In the genomic region with DNA sequence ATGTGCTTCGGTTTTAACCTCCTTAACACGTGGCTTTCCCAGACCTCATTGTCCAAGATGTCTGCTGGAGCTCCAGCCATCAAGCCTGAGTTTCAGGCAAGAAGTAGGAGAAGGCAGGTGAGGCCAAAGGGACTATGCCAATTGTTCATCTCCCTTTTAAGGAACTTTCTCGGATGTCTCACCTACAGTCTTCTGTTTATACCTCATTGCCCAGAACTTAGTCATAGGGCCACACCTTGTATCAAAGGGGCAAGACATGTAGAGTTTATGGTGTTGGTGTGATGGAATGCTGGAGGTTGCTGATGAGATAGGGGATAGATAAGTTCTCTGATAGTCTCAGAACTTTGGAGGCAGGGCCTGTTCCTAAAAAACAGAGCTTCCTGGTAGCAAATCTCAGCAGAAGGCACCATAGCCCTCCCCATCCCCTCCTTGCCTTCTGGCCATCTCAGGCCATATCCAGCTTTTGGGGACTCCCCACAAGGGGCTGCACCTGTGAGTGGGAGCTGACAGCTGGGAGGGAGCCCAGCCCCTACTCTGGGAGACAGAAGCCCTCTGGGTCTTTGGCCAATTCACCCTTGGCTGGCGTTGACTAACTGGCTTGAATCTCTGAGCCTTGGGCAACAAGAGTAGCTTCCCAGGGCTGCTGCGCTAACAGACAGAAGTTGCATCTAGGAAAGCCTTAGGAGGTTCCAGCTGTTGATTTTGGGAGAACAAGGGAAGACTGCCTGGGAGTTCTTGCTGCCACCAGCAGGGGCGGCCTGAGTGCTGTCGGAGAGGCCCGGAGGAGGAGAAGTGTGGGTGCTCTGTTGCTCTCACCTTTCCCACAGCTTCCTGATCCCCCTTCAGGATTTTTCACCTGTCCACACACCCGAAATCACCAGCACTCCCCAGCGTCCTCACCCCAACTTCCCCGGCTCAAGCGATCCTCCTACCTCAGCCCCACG, we compare ENCODE assay signal across 1 cellular context.
TF ChIP-seq lines count a peak whose summit lies in the region.

No MANE protein-coding gene starts in this region.

TF ChIP-seq in GM23338, 12 proteins besides CTCF, POLR2A, EP300 and RAD21 (continued from another document):
- TF ChIP-seq, protein P1, sequence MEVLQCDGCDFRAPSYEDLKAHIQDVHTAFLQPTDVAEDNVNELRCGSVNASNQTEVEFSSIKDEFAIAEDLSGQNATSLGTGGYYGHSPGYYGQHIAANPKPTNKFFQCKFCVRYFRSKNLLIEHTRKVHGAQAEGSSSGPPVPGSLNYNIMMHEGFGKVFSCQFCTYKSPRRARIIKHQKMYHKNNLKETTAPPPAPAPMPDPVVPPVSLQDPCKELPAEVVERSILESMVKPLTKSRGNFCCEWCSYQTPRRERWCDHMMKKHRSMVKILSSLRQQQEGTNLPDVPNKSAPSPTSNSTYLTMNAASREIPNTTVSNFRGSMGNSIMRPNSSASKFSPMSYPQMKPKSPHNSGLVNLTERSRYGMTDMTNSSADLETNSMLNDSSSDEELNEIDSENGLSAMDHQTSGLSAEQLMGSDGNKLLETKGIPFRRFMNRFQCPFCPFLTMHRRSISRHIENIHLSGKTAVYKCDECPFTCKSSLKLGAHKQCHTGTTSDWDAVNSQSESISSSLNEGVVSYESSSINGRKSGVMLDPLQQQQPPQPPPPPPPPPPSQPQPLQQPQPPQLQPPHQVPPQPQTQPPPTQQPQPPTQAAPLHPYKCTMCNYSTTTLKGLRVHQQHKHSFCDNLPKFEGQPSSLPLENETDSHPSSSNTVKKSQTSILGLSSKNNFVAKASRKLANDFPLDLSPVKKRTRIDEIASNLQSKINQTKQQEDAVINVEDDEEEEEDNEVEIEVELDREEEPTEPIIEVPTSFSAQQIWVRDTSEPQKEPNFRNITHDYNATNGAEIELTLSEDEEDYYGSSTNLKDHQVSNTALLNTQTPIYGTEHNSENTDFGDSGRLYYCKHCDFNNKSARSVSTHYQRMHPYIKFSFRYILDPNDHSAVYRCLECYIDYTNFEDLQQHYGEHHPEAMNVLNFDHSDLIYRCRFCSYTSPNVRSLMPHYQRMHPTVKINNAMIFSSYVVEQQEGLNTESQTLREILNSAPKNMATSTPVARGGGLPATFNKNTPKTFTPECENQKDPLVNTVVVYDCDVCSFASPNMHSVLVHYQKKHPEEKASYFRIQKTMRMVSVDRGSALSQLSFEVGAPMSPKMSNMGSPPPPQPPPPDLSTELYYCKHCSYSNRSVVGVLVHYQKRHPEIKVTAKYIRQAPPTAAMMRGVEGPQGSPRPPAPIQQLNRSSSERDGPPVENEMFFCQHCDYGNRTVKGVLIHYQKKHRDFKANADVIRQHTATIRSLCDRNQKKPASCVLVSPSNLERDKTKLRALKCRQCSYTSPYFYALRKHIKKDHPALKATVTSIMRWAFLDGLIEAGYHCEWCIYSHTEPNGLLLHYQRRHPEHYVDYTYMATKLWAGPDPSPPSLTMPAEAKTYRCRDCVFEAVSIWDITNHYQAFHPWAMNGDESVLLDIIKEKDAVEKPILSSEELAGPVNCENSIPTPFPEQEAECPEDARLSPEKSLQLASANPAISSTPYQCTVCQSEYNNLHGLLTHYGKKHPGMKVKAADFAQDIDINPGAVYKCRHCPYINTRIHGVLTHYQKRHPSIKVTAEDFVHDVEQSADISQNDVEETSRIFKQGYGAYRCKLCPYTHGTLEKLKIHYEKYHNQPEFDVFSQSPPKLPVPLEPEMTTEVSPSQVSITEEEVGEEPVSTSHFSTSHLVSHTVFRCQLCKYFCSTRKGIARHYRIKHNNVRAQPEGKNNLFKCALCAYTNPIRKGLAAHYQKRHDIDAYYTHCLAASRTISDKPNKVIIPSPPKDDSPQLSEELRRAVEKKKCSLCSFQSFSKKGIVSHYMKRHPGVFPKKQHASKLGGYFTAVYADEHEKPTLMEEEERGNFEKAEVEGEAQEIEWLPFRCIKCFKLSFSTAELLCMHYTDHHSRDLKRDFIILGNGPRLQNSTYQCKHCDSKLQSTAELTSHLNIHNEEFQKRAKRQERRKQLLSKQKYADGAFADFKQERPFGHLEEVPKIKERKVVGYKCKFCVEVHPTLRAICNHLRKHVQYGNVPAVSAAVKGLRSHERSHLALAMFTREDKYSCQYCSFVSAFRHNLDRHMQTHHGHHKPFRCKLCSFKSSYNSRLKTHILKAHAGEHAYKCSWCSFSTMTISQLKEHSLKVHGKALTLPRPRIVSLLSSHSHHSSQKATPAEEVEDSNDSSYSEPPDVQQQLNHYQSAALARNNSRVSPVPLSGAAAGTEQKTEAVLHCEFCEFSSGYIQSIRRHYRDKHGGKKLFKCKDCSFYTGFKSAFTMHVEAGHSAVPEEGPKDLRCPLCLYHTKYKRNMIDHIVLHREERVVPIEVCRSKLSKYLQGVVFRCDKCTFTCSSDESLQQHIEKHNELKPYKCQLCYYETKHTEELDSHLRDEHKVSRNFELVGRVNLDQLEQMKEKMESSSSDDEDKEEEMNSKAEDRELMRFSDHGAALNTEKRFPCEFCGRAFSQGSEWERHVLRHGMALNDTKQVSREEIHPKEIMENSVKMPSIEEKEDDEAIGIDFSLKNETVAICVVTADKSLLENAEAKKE (CRISPR knock-in tag; IDR thresholded peaks at IDR 0.05), result no peak
- TF ChIP-seq NANOG (IDR thresholded peaks at IDR 0.05; ENCODE audit: borderline replicate concordance) (no peak), EZH2 (IDR thresholded peaks at IDR 0.05; ENCODE audit: low read depth, unreplicated experiment) (no peak), ZNF331 (CRISPR knock-in tag; IDR thresholded peaks at IDR 0.05; ENCODE audit: low read depth) (no peak)
- TF ChIP-seq, protein P2, sequence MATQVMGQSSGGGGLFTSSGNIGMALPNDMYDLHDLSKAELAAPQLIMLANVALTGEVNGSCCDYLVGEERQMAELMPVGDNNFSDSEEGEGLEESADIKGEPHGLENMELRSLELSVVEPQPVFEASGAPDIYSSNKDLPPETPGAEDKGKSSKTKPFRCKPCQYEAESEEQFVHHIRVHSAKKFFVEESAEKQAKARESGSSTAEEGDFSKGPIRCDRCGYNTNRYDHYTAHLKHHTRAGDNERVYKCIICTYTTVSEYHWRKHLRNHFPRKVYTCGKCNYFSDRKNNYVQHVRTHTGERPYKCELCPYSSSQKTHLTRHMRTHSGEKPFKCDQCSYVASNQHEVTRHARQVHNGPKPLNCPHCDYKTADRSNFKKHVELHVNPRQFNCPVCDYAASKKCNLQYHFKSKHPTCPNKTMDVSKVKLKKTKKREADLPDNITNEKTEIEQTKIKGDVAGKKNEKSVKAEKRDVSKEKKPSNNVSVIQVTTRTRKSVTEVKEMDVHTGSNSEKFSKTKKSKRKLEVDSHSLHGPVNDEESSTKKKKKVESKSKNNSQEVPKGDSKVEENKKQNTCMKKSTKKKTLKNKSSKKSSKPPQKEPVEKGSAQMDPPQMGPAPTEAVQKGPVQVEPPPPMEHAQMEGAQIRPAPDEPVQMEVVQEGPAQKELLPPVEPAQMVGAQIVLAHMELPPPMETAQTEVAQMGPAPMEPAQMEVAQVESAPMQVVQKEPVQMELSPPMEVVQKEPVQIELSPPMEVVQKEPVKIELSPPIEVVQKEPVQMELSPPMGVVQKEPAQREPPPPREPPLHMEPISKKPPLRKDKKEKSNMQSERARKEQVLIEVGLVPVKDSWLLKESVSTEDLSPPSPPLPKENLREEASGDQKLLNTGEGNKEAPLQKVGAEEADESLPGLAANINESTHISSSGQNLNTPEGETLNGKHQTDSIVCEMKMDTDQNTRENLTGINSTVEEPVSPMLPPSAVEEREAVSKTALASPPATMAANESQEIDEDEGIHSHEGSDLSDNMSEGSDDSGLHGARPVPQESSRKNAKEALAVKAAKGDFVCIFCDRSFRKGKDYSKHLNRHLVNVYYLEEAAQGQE (IDR thresholded peaks at IDR 0.05; ENCODE audit: unreplicated experiment), result no peak
